ENCODE assay signal across 32 cellular contexts in genomic region chr7:100899432-100899831, GRCh38. TPM values are rescaled to one million over a fixed set of nuclear protein-coding genes. Genes with fewer than 3 reads are reported as not detected.
"Had no signal": no experiment of that assay in that cellular context is flagged by ENCODE, and none has a peak within 500 bp of the region (broad histone marks: within the 10 kb centered on the region; RNA-seq: fewer than 3 reads in every experiment).

No MANE protein-coding gene starts in this region.

- H3K36me3 ChIP-seq: ascending aorta, cardiac muscle cell had no signal

- FAIRE-seq: bronchial epithelial cell, TTC549 had no signal

- H3K27ac ChIP-seq: ascending aorta, cardiac muscle cell, VCaP had no signal

- DNase-seq: activated CD4-positive, alpha-beta memory T cell treated with anti-CD3 and anti-CD28 coated beads, Interleukin-2, amount 10 ng/mL, durations not matched to agents 7 days and 5 days; activated CD4-positive, alpha-beta T cell treated with anti-CD3 and anti-CD28 coated beads for 1 hour; activated CD4-positive, alpha-beta T cell treated with anti-CD3 and anti-CD28 coated beads for 36 hours; activated CD4-positive, alpha-beta T cell treated with anti-CD3 and anti-CD28 coated beads for 48 hours; activated CD4-positive, alpha-beta T cell treated with anti-CD3 and anti-CD28 coated beads, Interleukin-2, amount 10 ng/mL, durations not matched to agents 7 days and 5 days; activated CD4-positive, alpha-beta T cell treated with anti-CD3 and anti-CD28 coated beads, Interleukin-2, amount 50 U/mL, for 48 hours; activated CD4-positive, CD25-positive, alpha-beta regulatory T cell; activated CD8-positive, alpha-beta memory T cell treated with anti-CD3 and anti-CD28 coated beads for 24 hours; activated CD8-positive, alpha-beta memory T cell treated with anti-CD3 and anti-CD28 coated beads, Interleukin-2, amount 10 ng/mL, durations not matched to agents 7 days and 5 days; activated CD8-positive, alpha-beta memory T cell treated with anti-CD3 and anti-CD28 coated beads, Interleukin-2, amount 50 U/mL, for 48 hours; activated CD8-positive, alpha-beta T cell treated with anti-CD3 and anti-CD28 coated beads, Interleukin-2, amount 10 ng/mL, durations not matched to agents 7 days and 5 days; activated effector memory CD4-positive, alpha-beta T cell treated with Interleukin-2 at 50 U/mL for 16 hours; activated gamma-delta T cell; activated naive CD4-positive, alpha-beta T cell treated with anti-CD3 and anti-CD28 coated beads, Interleukin-2, amount 10 ng/mL, durations not matched to agents 7 days and 5 days; activated naive CD4-positive, alpha-beta T cell treated with Interleukin-2 at 50 U/mL for 16 hours; activated naive CD8-positive, alpha-beta T cell treated with anti-CD3 and anti-CD28 coated beads, Interleukin-2, amount 10 ng/mL, durations not matched to agents 7 days and 5 days; activated naive CD8-positive, alpha-beta T cell treated with anti-CD3 and anti-CD28 coated beads, Interleukin-2, amount 50 U/mL, for 24 hours; activated T-cell treated with anti-CD3 and anti-CD28 coated beads, Interleukin-2, amount 50 U/mL, for 24 hours; activated T-cell treated with anti-CD3 and anti-CD28 coated beads, Interleukin-2, amount 50 U/mL, for 48 hours; amygdala; anterior cingulate cortex; caudate nucleus; cerebellar nuclear complex; T-helper 1 cell; T-helper 2 cell; T-helper 9 cell had no signal

- H3K4me3 ChIP-seq: ascending aorta, cardiac muscle cell had no signal

- H3K9me3 ChIP-seq: ascending aorta had no signal

- ATAC-seq: activated CD4-positive, alpha-beta T cell treated with anti-CD3 and anti-CD28 coated beads for 36 hours; activated CD4-positive, CD25-positive, alpha-beta regulatory T cell treated with anti-CD3 and anti-CD28 coated beads, Interleukin-2, amount 50 U/mL, for 24 hours; activated CD8-positive, alpha-beta memory T cell treated with anti-CD3 and anti-CD28 coated beads, Interleukin-2, amount 10 ng/mL, durations not matched to agents 7 days and 5 days; activated CD8-positive, alpha-beta T cell treated with anti-CD3 and anti-CD28 coated beads, Interleukin-2, amount 10 ng/mL, durations not matched to agents 7 days and 5 days; activated naive CD8-positive, alpha-beta T cell treated with anti-CD3 and anti-CD28 coated beads, Interleukin-2, amount 50 U/mL, for 24 hours had no signal

RNA-seq across cellular contexts. Expression of gene ACHE, which starts 3.7 kb away (rescaled TPM):
- total RNA-seq: activated CD4-positive, alpha-beta T cell treated with anti-CD3 and anti-CD28 coated beads, Interleukin-2, amount 10 ng/mL, durations not matched to agents 7 days and 5 days; activated CD8-positive, alpha-beta T cell treated with anti-CD3 and anti-CD28 coated beads, Interleukin-2, amount 10 ng/mL, durations not matched to agents 7 days and 5 days; bronchial epithelial cell had no signal
